Comparison of ENCODE assay signal across 1 cellular context in the genomic region with DNA sequence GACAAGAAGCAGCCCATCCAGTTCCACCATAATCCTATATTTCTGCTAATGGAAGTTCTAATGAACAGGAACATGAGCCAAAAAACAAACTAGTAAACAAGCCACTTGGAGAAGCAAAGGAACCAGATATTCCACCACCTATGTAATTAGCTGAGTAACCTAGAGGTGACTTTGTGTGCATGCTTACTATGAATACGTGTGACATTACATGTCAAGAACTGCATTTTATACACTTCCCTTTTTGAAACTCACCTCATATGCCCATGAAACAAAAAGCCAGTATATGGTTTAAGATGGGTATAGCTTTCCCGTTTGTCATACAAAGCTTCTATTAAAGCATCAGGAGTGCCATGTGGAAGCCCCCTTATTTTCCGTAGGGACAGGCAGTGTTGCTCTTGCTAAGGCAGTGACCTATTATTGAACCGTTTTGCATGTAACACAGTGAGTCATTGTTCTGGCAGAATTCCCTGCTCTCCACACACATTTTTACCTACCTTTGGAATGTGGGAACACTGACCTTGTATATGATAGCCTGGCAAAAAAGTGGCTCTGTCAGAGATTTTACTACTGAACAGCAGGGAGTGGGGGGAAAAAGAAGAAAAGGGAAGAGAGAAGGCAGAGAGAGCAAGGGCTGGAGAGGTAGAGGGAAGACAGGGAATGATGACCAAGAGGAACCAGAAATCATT.
A peak's percentile ranks its signal among the peaks of the same experiment; 100 is the strongest.
TF ChIP-seq lines count a peak whose summit lies in the region.

No MANE protein-coding gene starts in this region.

TF ChIP-seq in HepG2, 621 proteins besides CTCF, POLR2A, EP300 and RAD21 (continued from another document):
- no peak for TF ChIP-seq SOX13 (IDR thresholded peaks at IDR 0.05)
- TF ChIP-seq SOX13 (CRISPR knock-in tag; conservative IDR thresholded peaks at IDR 0.05 in 1 of 2, IDR thresholded peaks at IDR 0.05 in 1 of 2), result peak in 1 of 2 experiments; percentile 80; a peak in 2 of 4 replicates
- TF ChIP-seq FOSL2 (CRISPR knock-in tag; IDR thresholded peaks at IDR 0.05), result peak; percentile 93
- TF ChIP-seq, protein P1, sequence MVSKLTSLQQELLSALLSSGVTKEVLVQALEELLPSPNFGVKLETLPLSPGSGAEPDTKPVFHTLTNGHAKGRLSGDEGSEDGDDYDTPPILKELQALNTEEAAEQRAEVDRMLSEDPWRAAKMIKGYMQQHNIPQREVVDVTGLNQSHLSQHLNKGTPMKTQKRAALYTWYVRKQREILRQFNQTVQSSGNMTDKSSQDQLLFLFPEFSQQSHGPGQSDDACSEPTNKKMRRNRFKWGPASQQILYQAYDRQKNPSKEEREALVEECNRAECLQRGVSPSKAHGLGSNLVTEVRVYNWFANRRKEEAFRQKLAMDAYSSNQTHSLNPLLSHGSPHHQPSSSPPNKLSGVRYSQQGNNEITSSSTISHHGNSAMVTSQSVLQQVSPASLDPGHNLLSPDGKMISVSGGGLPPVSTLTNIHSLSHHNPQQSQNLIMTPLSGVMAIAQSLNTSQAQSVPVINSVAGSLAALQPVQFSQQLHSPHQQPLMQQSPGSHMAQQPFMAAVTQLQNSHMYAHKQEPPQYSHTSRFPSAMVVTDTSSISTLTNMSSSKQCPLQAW (CRISPR knock-in tag; IDR thresholded peaks at IDR 0.05), result 0 out of 2 replicates have a peak, but pooled peaks have one; percentile 18
- TF ChIP-seq, protein P2, sequence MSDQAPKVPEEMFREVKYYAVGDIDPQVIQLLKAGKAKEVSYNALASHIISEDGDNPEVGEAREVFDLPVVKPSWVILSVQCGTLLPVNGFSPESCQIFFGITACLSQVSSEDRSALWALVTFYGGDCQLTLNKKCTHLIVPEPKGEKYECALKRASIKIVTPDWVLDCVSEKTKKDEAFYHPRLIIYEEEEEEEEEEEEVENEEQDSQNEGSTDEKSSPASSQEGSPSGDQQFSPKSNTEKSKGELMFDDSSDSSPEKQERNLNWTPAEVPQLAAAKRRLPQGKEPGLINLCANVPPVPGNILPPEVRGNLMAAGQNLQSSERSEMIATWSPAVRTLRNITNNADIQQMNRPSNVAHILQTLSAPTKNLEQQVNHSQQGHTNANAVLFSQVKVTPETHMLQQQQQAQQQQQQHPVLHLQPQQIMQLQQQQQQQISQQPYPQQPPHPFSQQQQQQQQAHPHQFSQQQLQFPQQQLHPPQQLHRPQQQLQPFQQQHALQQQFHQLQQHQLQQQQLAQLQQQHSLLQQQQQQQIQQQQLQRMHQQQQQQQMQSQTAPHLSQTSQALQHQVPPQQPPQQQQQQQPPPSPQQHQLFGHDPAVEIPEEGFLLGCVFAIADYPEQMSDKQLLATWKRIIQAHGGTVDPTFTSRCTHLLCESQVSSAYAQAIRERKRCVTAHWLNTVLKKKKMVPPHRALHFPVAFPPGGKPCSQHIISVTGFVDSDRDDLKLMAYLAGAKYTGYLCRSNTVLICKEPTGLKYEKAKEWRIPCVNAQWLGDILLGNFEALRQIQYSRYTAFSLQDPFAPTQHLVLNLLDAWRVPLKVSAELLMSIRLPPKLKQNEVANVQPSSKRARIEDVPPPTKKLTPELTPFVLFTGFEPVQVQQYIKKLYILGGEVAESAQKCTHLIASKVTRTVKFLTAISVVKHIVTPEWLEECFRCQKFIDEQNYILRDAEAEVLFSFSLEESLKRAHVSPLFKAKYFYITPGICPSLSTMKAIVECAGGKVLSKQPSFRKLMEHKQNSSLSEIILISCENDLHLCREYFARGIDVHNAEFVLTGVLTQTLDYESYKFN (CRISPR knock-in tag; conservative IDR thresholded peaks at IDR 0.05), result peak; percentile 66
- peak; percentile 44; the same call in 1 of the 2 replicates for TF ChIP-seq SALL1 (CRISPR knock-in tag; IDR thresholded peaks at IDR 0.05)
- peak; percentile 31; the same call in 1 of the 2 replicates for TF ChIP-seq FOXO1 (CRISPR knock-in tag; IDR thresholded peaks at IDR 0.05)
- TF ChIP-seq ZNF724P (CRISPR knock-in tag; IDR thresholded peaks at IDR 0.05; ENCODE audit: borderline replicate concordance), result no peak
- no peak for TF ChIP-seq ZSCAN9 (CRISPR knock-in tag; IDR thresholded peaks at IDR 0.05; ENCODE audit: borderline replicate concordance)
- TF ChIP-seq SOX5 (CRISPR knock-in tag; IDR thresholded peaks at IDR 0.05; ENCODE audit: borderline replicate concordance), result peak; percentile 76; the same call in 1 of the 2 replicates
- TF ChIP-seq JUNB (CRISPR knock-in tag; IDR thresholded peaks at IDR 0.05; ENCODE audit: borderline replicate concordance), result 0 out of 2 replicates have a peak, but pooled peaks have one; percentile 44
- peak; percentile 67 for TF ChIP-seq NR2F6 (IDR thresholded peaks at IDR 0.05)
- peak; percentile 63 for TF ChIP-seq NR2F6 (CRISPR knock-in tag; IDR thresholded peaks at IDR 0.05)
- TF ChIP-seq LCORL (IDR thresholded peaks at IDR 0.05), result peak; percentile 23; the same call in 1 of the 2 replicates
- TF ChIP-seq LCORL (CRISPR knock-in tag; IDR thresholded peaks at IDR 0.05), result peak; percentile 35; the same call in 1 of the 2 replicates
- TF ChIP-seq MAFF (IDR thresholded peaks at IDR 0.05; ENCODE audit: low read depth, low read length), result peak; percentile 26; the same call in 1 of the 2 replicates
- 0 out of 2 replicates have a peak, but pooled peaks have one; percentile 32 for TF ChIP-seq NR2F2 (IDR thresholded peaks at IDR 0.05; ENCODE audit: borderline replicate concordance, low read depth)
- peak; percentile 13 to 25; a peak in 2 of 4 replicates for TF ChIP-seq MAFK (conservative IDR thresholded peaks at IDR 0.05 in 1 of 2, IDR thresholded peaks at IDR 0.05 in 1 of 2; ENCODE audit: low read length in 2 of 2)
- peak; percentile 37; the same call in 1 of the 2 replicates for TF ChIP-seq HNF4A (CRISPR knock-in tag; IDR thresholded peaks at IDR 0.05)
- TF ChIP-seq HDAC1 (CRISPR knock-in tag; IDR thresholded peaks at IDR 0.05), result 0 out of 2 replicates have a peak, but pooled peaks have one; percentile 19
- TF ChIP-seq HMG20A (CRISPR knock-in tag; IDR thresholded peaks at IDR 0.05; ENCODE audit: borderline replicate concordance), result peak; percentile 48; the same call in 1 of the 2 replicates
- TF ChIP-seq RXRB (CRISPR knock-in tag; IDR thresholded peaks at IDR 0.05; ENCODE audit: borderline replicate concordance), result peak; percentile 64; the same call in 1 of the 2 replicates
- TF ChIP-seq RARA (CRISPR knock-in tag; IDR thresholded peaks at IDR 0.05), result peak; percentile 90
- peak; percentile 53; the same call in 1 of the 2 replicates for TF ChIP-seq FOXA3 (CRISPR knock-in tag; IDR thresholded peaks at IDR 0.05)
- TF ChIP-seq NR2F1 (CRISPR knock-in tag; IDR thresholded peaks at IDR 0.05), result peak in 1 of 2 experiments; percentile 18; a peak in 1 of 4 replicates
- TF ChIP-seq ZNF75D (CRISPR knock-in tag; IDR thresholded peaks at IDR 0.05; ENCODE audit: borderline replicate concordance), result no peak
- no peak for TF ChIP-seq RBAK (CRISPR knock-in tag; IDR thresholded peaks at IDR 0.05)
- TF ChIP-seq DPF2 (CRISPR knock-in tag; IDR thresholded peaks at IDR 0.05; ENCODE audit: borderline replicate concordance, low read depth), result 0 out of 2 replicates have a peak, but pooled peaks have one; percentile 36
- TF ChIP-seq FOXP1 (IDR thresholded peaks at IDR 0.05), result no peak
- TF ChIP-seq FOXP1 (CRISPR knock-in tag; IDR thresholded peaks at IDR 0.05), result peak; percentile 34; the same call in 1 of the 2 replicates
- peak; percentile 64; the same call in 1 of the 2 replicates for TF ChIP-seq GATAD2A (CRISPR knock-in tag; IDR thresholded peaks at IDR 0.05)
- TF ChIP-seq, protein P3, sequence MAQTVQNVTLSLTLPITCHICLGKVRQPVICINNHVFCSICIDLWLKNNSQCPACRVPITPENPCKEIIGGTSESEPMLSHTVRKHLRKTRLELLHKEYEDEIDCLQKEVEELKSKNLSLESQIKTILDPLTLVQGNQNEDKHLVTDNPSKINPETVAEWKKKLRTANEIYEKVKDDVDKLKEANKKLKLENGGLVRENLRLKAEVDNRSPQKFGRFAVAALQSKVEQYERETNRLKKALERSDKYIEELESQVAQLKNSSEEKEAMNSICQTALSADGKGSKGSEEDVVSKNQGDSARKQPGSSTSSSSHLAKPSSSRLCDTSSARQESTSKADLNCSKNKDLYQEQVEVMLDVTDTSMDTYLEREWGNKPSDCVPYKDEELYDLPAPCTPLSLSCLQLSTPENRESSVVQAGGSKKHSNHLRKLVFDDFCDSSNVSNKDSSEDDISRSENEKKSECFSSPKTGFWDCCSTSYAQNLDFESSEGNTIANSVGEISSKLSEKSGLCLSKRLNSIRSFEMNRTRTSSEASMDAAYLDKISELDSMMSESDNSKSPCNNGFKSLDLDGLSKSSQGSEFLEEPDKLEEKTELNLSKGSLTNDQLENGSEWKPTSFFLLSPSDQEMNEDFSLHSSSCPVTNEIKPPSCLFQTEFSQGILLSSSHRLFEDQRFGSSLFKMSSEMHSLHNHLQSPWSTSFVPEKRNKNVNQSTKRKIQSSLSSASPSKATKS (CRISPR knock-in tag; IDR thresholded peaks at IDR 0.05), result no peak
- no peak for TF ChIP-seq SOX6 (IDR thresholded peaks at IDR 0.05)
- TF ChIP-seq SOX6 (CRISPR knock-in tag; IDR thresholded peaks at IDR 0.05), result peak; percentile 82
- TF ChIP-seq, protein P4, sequence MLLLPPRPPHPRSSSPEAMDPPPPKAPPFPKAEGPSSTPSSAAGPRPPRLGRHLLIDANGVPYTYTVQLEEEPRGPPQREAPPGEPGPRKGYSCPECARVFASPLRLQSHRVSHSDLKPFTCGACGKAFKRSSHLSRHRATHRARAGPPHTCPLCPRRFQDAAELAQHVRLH (CRISPR knock-in tag; IDR thresholded peaks at IDR 0.05; ENCODE audit: borderline replicate concordance, low read depth), result no peak
- TF ChIP-seq TEAD3 (CRISPR knock-in tag; optimal IDR thresholded peaks at IDR 0.05; ENCODE audit: borderline replicate concordance), result peak; percentile 88
- TF ChIP-seq JUND (CRISPR knock-in tag; IDR thresholded peaks at IDR 0.05), result peak; percentile 77
- TF ChIP-seq, protein P5, sequence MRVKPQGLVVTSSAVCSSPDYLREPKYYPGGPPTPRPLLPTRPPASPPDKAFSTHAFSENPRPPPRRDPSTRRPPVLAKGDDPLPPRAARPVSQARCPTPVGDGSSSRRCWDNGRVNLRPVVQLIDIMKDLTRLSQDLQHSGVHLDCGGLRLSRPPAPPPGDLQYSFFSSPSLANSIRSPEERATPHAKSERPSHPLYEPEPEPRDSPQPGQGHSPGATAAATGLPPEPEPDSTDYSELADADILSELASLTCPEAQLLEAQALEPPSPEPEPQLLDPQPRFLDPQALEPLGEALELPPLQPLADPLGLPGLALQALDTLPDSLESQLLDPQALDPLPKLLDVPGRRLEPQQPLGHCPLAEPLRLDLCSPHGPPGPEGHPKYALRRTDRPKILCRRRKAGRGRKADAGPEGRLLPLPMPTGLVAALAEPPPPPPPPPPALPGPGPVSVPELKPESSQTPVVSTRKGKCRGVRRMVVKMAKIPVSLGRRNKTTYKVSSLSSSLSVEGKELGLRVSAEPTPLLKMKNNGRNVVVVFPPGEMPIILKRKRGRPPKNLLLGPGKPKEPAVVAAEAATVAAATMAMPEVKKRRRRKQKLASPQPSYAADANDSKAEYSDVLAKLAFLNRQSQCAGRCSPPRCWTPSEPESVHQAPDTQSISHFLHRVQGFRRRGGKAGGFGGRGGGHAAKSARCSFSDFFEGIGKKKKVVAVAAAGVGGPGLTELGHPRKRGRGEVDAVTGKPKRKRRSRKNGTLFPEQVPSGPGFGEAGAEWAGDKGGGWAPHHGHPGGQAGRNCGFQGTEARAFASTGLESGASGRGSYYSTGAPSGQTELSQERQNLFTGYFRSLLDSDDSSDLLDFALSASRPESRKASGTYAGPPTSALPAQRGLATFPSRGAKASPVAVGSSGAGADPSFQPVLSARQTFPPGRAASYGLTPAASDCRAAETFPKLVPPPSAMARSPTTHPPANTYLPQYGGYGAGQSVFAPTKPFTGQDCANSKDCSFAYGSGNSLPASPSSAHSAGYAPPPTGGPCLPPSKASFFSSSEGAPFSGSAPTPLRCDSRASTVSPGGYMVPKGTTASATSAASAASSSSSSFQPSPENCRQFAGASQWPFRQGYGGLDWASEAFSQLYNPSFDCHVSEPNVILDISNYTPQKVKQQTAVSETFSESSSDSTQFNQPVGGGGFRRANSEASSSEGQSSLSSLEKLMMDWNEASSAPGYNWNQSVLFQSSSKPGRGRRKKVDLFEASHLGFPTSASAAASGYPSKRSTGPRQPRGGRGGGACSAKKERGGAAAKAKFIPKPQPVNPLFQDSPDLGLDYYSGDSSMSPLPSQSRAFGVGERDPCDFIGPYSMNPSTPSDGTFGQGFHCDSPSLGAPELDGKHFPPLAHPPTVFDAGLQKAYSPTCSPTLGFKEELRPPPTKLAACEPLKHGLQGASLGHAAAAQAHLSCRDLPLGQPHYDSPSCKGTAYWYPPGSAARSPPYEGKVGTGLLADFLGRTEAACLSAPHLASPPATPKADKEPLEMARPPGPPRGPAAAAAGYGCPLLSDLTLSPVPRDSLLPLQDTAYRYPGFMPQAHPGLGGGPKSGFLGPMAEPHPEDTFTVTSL (CRISPR knock-in tag; IDR thresholded peaks at IDR 0.05; ENCODE audit: borderline replicate concordance), result peak; percentile 78; the same call in 1 of the 2 replicates
- TF ChIP-seq, protein P6, sequence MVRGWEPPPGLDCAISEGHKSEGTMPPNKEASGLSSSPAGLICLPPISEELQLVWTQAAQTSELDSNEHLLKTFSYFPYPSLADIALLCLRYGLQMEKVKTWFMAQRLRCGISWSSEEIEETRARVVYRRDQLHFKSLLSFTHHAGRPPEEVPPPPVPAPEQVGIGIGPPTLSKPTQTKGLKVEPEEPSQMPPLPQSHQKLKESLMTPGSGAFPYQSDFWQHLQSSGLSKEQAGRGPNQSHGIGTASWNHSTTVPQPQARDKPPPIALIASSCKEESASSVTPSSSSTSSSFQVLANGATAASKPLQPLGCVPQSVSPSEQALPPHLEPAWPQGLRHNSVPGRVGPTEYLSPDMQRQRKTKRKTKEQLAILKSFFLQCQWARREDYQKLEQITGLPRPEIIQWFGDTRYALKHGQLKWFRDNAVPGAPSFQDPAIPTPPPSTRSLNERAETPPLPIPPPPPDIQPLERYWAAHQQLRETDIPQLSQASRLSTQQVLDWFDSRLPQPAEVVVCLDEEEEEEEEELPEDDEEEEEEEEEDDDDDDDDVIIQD (CRISPR knock-in tag; IDR thresholded peaks at IDR 0.05; ENCODE audit: low read depth), result peak; percentile 17; the same call in 1 of the 2 replicates
- TF ChIP-seq JUN (CRISPR knock-in tag; IDR thresholded peaks at IDR 0.05), result 0 out of 2 replicates have a peak, but pooled peaks have one; percentile 39
- no peak for TF ChIP-seq PPARG (CRISPR knock-in tag; conservative IDR thresholded peaks at IDR 0.05)
- TF ChIP-seq SIN3B (IDR thresholded peaks at IDR 0.05; ENCODE audit: low read length), result no peak
- TF ChIP-seq ONECUT2 (CRISPR knock-in tag; IDR thresholded peaks at IDR 0.05), result peak; percentile 79
- TF ChIP-seq FOXK1 (CRISPR knock-in tag; IDR thresholded peaks at IDR 0.05; ENCODE audit: borderline replicate concordance, low read depth), result 0 out of 2 replicates have a peak, but pooled peaks have one; percentile 13
- no peak for TF ChIP-seq KDM4B (CRISPR knock-in tag; IDR thresholded peaks at IDR 0.05)
- no peak for TF ChIP-seq ZNF878 (CRISPR knock-in tag; IDR thresholded peaks at IDR 0.05)
TF ChIP-seq in HepG2: peak in this region for 33.
